In the genomic region with DNA sequence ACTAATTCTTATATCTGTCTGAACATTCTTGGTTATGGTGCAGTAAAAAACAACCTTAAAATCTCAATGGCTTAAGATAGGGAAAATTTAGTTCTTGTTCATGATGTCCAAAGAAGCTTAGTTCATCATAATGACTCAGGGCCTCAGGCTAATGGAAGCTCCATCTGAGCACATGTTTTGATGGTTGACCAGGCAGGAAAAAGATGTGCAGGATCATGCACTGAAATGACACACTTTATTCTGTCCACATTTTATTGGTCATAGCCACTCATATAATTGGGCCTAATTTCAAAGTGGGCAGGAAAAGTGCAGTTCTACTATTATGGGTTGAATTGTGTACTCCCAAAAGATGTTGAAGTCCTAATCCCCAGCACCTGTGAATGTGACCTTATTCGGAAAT, we compare ENCODE assay signal across 23 cellular contexts.
DNase-seq lines count a peak whose midpoint lies in the region; ATAC-seq and TF ChIP-seq lines count a peak whose summit lies in the region.
"Had no signal": no experiment of that assay in that cellular context is flagged by ENCODE, and none has a peak within 500 bp of the region (broad histone marks: within the 10 kb centered on the region; RNA-seq: fewer than 3 reads in every experiment).

No MANE protein-coding gene starts in this region.

- H3K9me3 Mint-ChIP-seq in activated CD8-positive, alpha-beta memory T cell treated with anti-CD3 and anti-CD28 coated beads, Interleukin-2, amount 10 ng/mL, durations not matched to agents 7 days and 5 days (ENCODE audit: low read depth): no peaks in the 10 kb centered on the region

- H3K27ac Mint-ChIP-seq in activated CD8-positive, alpha-beta memory T cell treated with anti-CD3 and anti-CD28 coated beads, Interleukin-2, amount 10 ng/mL, durations not matched to agents 7 days and 5 days: no peak overlapping the region
- H3K27ac Mint-ChIP-seq: B cell had no signal

- H3K27me3 ChIP-seq in osteoblast (ENCODE audit: insufficient read depth, low read length): no peaks in the 10 kb centered on the region
- H3K27me3 ChIP-seq in heart left ventricle: no peaks in the 10 kb centered on the region

- no peak for TF ChIP-seq POLR2A in heart left ventricle (IDR thresholded peaks at IDR 0.05)

- CTCF ChIA-PET in activated CD8-positive, alpha-beta memory T cell treated with anti-CD3 and anti-CD28 coated beads, Interleukin-2, amount 10 ng/mL, durations not matched to agents 7 days and 5 days (lab: Charles Lee): no interaction called here

- H3K4me3 ChIP-seq in epithelial cell of esophagus (ENCODE audit: low read length) (no peak overlapping the region), osteoblast (ENCODE audit: insufficient read depth, low read length) (no peak overlapping the region), heart left ventricle (no peak overlapping the region)
- H3K4me3 ChIP-seq: HAP-1 had no signal

- no peaks in the 10 kb centered on the region for H4K20me1 ChIP-seq in osteoblast (ENCODE audit: insufficient read depth, low read length)

- no peaks in the 10 kb centered on the region for H3K27me3 Mint-ChIP-seq in activated CD8-positive, alpha-beta memory T cell treated with anti-CD3 and anti-CD28 coated beads, Interleukin-2, amount 10 ng/mL, durations not matched to agents 7 days and 5 days
- H3K27me3 Mint-ChIP-seq: B cell had no signal

- H3K4me3 Mint-ChIP-seq in activated CD8-positive, alpha-beta memory T cell treated with anti-CD3 and anti-CD28 coated beads, Interleukin-2, amount 10 ng/mL, durations not matched to agents 7 days and 5 days: no peak overlapping the region
- H3K4me3 Mint-ChIP-seq: B cell had no signal

- ATAC-seq in heart left ventricle (no peak), GM19455 (IDR thresholded peaks at IDR 0.05; ENCODE audit: unreplicated experiment) (no peak)
- no peak for ATAC-seq in activated CD8-positive, alpha-beta memory T cell treated with anti-CD3 and anti-CD28 coated beads, Interleukin-2, amount 10 ng/mL, durations not matched to agents 7 days and 5 days

- no peaks in the 10 kb centered on the region for H3K4me1 Mint-ChIP-seq in activated CD8-positive, alpha-beta memory T cell treated with anti-CD3 and anti-CD28 coated beads, Interleukin-2, amount 10 ng/mL, durations not matched to agents 7 days and 5 days
- H3K4me1 Mint-ChIP-seq: B cell had no signal

- H3K36me3 Mint-ChIP-seq in activated CD8-positive, alpha-beta memory T cell treated with anti-CD3 and anti-CD28 coated beads, Interleukin-2, amount 10 ng/mL, durations not matched to agents 7 days and 5 days: no peaks in the 10 kb centered on the region

- intact Hi-C loops in heart left ventricle (cut with DNase I): loop anchor here in 2 of 10 donors (10.0 kb wide), 1 partner anchor 724 kb away; no protein-coding TSS in a partner anchor

- H3K4me2 ChIP-seq in osteoblast (ENCODE audit: insufficient read depth, low read length): no peak overlapping the region
- H3K4me2 ChIP-seq: SK-N-SH had no signal

- H3K79me2 ChIP-seq in osteoblast (ENCODE audit: insufficient read depth, low read length): no peaks in the 10 kb centered on the region

- DNase-seq in GM04504 (ENCODE audit: low read depth) (peak; percentile 10), M059J (ENCODE audit: low read depth) (peak; percentile 46), epithelial cell of esophagus (ENCODE audit: low read depth) (peak; percentile 21), osteoblast (ENCODE audit: insufficient read length, low spot score, missing footprints) (peak; percentile 22), heart left ventricle (no peak), AG08396 (ENCODE audit: low spot score) (no peak)
- DNase-seq in activated CD8-positive, alpha-beta memory T cell treated with anti-CD3 and anti-CD28 coated beads, Interleukin-2, amount 10 ng/mL, durations not matched to agents 7 days and 5 days: no peak
- DNase-seq: ACHN, COR-L47, DMS 273 treated with DMSO at 0.1 percent for 48 hours, DND-41, GF-D8, KBM-7, NCI-H1417 treated with DMSO at 0.1 percent for 48 hours, NCI-H187 treated with DMSO at 0.1 percent for 48 hours, NCI-H2227 treated with DMSO at 0.1 percent for 48 hours, NCI-H510A treated with DMSO at 0.1 percent for 48 hours, NCI-H774, SHP77 treated with DMSO at 0.1 percent for 48 hours, SK-N-SH had no signal

- H2AFZ ChIP-seq in osteoblast (ENCODE audit: low read length): no peak overlapping the region

- no peak overlapping the region for H3K27ac ChIP-seq in osteoblast (ENCODE audit: low read depth, low read length)
- H3K27ac ChIP-seq in heart left ventricle: no peak overlapping the region

- H3K4me1 ChIP-seq in osteoblast (ENCODE audit: insufficient read depth, low read length) (no peaks in the 10 kb centered on the region), heart left ventricle (no peaks in the 10 kb centered on the region)
- H3K4me1 ChIP-seq: HAP-1 had no signal

- H3K36me3 ChIP-seq in osteoblast (ENCODE audit: insufficient read depth, low read length) (no peaks in the 10 kb centered on the region), heart left ventricle (no peaks in the 10 kb centered on the region)
- H3K36me3 ChIP-seq: HAP-1 had no signal

- 75 to 96% (median 88%) methylated on average over 1 of the region's 1 CpG for WGBS in heart left ventricle, 4 donors

- H3K9me3 ChIP-seq in osteoblast (ENCODE audit: low read depth, low read length): peaks cover 2% of the 10 kb centered on the region
- H3K9me3 ChIP-seq in heart left ventricle: peaks cover 0 to 14% (median 4%) of the 10 kb centered on the region in 12 donors
- H3K9me3 ChIP-seq: HAP-1, SK-N-SH had no signal

- TF ChIP-seq CTCF in epithelial cell of esophagus (IDR thresholded peaks at IDR 0.05; ENCODE audit: insufficient read depth, low read depth, low read length, missing control alignments): no peak
- no peak for TF ChIP-seq CTCF in osteoblast (IDR thresholded peaks at IDR 0.05; ENCODE audit: extremely low read depth, low read depth, low read length)
- TF ChIP-seq CTCF in heart left ventricle (IDR thresholded peaks at IDR 0.05): no peak

Comparison
In these comparisons a context has a peak if more than half of its experiments do, and no peak if none do; other contexts are left out.
1. DNase-seq: peak in GM04504 (single experiment), M059J (single experiment), epithelial cell of esophagus (single experiment) and osteoblast (single experiment); none in heart left ventricle (0 of 5), AG08396 (single experiment) and activated CD8-positive, alpha-beta memory T cell treated with anti-CD3 and anti-CD28 coated beads, Interleukin-2, amount 10 ng/mL, durations not matched to agents 7 days and 5 days (single experiment).